Comparison of ENCODE assay signal across 1 cellular context in genomic region chr17:61805399-61805798, GRCh38.
TF ChIP-seq lines count a peak whose summit lies in the region.

No MANE protein-coding gene starts in this region.

TF ChIP-seq in IMR-90, 13 proteins besides CTCF, POLR2A, EP300 and RAD21:
- TF ChIP-seq FOS (IDR thresholded peaks at IDR 0.05; ENCODE audit: low read depth, low read length) (0 out of 2 replicates have a peak, but pooled peaks have one; percentile 18), USF2 (IDR thresholded peaks at IDR 0.05; ENCODE audit: low read depth, low read length) (no peak)
